2 cellular contexts compared by ENCODE assay signal in the genomic region with DNA sequence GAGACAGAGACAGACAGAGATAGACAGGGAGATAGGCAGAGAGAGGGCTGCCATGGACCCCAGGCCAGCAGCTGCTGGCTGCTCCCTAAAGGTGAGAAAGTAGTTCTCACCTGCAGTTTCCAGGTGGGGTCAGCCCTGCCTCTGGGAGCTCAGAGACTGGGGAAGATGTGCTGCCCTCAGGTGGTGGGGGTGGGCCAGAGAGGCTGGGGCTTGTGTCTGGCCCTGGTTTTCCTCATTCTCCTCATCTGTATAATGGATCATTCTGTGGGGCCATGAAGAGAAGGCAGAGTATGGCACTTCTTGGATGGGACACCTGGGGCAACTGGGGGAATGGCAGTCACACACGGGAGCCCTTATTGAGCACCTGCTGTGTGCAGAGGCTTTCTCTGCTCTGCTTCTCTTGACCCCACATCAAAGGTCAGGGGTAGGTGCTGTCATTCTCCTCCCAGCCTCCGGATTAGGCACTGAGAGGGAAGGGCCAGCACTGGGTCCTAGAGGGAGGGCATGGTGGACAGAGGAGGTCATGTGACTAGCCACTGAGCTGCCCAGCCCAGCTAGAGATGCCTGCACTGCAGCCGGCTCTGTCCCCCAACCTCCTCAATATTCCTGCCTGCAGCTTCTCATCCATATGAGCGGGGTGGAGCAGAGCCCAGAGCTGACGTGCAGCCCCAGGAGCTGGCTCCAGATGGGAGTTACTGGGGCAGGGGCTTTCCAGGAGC.
TF ChIP-seq lines count a peak whose summit lies in the region.

No MANE protein-coding gene starts in this region.

TF ChIP-seq in GM23338, 12 proteins besides CTCF, POLR2A, EP300 and RAD21 (continued from another document):
- TF ChIP-seq, protein P1, sequence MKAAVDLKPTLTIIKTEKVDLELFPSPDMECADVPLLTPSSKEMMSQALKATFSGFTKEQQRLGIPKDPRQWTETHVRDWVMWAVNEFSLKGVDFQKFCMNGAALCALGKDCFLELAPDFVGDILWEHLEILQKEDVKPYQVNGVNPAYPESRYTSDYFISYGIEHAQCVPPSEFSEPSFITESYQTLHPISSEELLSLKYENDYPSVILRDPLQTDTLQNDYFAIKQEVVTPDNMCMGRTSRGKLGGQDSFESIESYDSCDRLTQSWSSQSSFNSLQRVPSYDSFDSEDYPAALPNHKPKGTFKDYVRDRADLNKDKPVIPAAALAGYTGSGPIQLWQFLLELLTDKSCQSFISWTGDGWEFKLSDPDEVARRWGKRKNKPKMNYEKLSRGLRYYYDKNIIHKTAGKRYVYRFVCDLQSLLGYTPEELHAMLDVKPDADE (IDR thresholded peaks at IDR 0.05) = no peak
- no peak for TF ChIP-seq CREB1 (CRISPR knock-in tag; IDR thresholded peaks at IDR 0.05; ENCODE audit: low read depth)
- no peak for TF ChIP-seq ZNF462 (CRISPR knock-in tag; IDR thresholded peaks at IDR 0.05)
- TF ChIP-seq ZNF114 (CRISPR knock-in tag; IDR thresholded peaks at IDR 0.05) = no peak
TF ChIP-seq in GM23338: peak in this region for 0.

TF ChIP-seq in HepG2, 621 proteins besides CTCF, POLR2A, EP300 and RAD21:
- TF ChIP-seq ZNF629 (CRISPR knock-in tag; conservative IDR thresholded peaks at IDR 0.05) (peak; percentile 60), NFE2L1 (CRISPR knock-in tag; IDR thresholded peaks at IDR 0.05; ENCODE audit: borderline replicate concordance) (no peak)
